ENCODE assay signal across 4 cellular contexts in the genomic region with DNA sequence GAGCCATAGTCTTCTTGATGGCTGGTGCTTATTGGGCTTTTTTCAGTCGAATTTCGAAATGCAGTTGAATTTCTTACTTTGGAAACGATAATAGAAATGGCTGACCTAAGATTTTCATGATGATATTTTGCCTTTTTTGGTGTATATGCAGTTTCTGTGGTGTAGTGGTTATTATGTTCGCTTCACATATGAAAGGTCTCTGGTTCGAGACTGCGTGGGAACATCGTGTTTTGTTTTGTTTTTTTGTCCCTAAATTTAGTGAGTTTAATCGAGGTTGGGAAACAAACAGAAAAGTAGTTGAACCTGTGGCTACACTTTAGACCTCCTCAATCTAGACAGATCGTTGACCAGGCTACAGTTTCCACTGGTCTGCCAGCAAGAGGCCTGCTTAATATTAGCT. TPM values are rescaled to one million over a fixed set of nuclear protein-coding genes. Genes with fewer than 3 reads are reported as not detected.
"Had no signal": no experiment of that assay in that cellular context is flagged by ENCODE, and none has a peak within 500 bp of the region (broad histone marks: within the 10 kb centered on the region; RNA-seq: fewer than 3 reads in every experiment).

No MANE protein-coding gene starts in this region.

RNA-seq across cellular contexts. Expression of a gene that starts 35.7 kb away (rescaled TPM):
- polyA plus RNA-seq: aorta; naive thymus-derived CD4-positive, alpha-beta T cell; pancreas; small intestine had no signal
